1 cellular context compared by ENCODE assay signal in genomic region chr9:132241840-132242620, GRCh38.
TF ChIP-seq lines count a peak whose summit lies in the region.

No MANE protein-coding gene starts in this region.

TF ChIP-seq in HepG2, 621 proteins besides CTCF, POLR2A, EP300 and RAD21 (continued from another document):
- TF ChIP-seq SNAPC5 (CRISPR knock-in tag; IDR thresholded peaks at IDR 0.05; ENCODE audit: borderline replicate concordance) (no peak), FOXP1 (IDR thresholded peaks at IDR 0.05) (no peak), FOXP1 (CRISPR knock-in tag; IDR thresholded peaks at IDR 0.05) (no peak)
TF ChIP-seq in HepG2: peak in this region for 12.
